ENCODE assay signal across 12 cellular contexts in the genomic region with DNA sequence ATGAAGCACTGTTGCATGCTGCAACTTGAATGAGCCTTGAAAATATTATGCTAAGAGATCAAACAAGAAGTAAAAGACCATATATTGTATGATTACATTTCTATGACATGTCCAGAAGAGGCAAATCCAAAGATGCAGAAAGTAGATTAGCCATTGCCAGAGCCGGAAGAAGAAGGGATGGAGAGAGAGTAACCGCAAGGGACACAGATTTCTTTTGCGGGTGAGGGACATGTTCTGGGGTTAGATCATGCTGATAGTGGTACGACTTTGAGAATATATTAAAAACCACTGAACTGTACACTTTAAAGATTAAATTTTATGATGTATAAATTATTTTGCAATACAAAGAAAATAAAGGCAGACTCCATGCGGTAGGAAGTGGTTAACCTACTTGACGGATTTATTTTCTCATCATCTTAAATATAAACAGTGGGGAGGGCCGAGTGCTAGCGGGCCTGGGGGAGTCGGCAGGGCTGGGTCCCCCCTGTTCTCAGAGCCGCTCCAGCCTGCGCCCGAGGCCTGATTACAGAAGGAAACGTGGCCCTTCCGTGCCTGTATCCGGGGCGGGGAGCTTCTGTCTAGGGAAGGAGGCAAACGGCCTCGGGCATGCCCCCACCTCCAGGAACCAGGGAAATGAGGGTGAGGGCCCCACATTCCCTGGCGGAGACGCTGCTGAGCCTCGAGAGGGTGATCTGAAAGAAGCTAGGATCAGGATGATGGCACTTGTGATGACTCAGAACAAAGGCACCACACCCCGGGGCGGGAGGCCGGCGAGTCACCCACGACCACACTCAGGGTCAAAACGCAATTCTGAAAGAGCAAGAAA. TPM values are rescaled to one million over a fixed set of nuclear protein-coding genes. Genes with fewer than 3 reads are reported as not detected.
DNase-seq lines count a peak whose midpoint lies in the region; ATAC-seq and TF ChIP-seq lines count a peak whose summit lies in the region.
"Had no signal": no experiment of that assay in that cellular context is flagged by ENCODE, and none has a peak within 500 bp of the region (broad histone marks: within the 10 kb centered on the region; RNA-seq: fewer than 3 reads in every experiment).

No MANE protein-coding gene starts in this region.

- peak overlapping the region; percentile 39 for H3K9ac ChIP-seq in NT2/D1 (ENCODE audit: insufficient read length, low read depth)

- peaks cover 8% of the 10 kb centered on the region; the same call in 1 of the 2 replicates for H3K9me3 ChIP-seq in NT2/D1 (ENCODE audit: insufficient read depth, low read length)
- no peaks in the 10 kb centered on the region for H3K9me3 ChIP-seq in OCI-LY7 (ENCODE audit: low read length)

- H3K9me3 Mint-ChIP-seq in dendritic cell treated with granulocyte-macrophage colony-stimulating factor and Interleukin-4, amounts not matched to agents 40 ng/mL and 50 ng/mL, for 4 days = no peaks in the 10 kb centered on the region
- H3K9me3 Mint-ChIP-seq: stimulated activated naive CD8-positive, alpha-beta T cell treated with anti-CD3 and anti-CD28 coated beads, Interleukin-15, amount 100 ng/mL, for 72 hours had no signal

- H4K20me1 ChIP-seq in OCI-LY7 (ENCODE audit: insufficient read depth, low read length) = no peaks in the 10 kb centered on the region

- H3K79me2 ChIP-seq in OCI-LY7 (ENCODE audit: insufficient read depth, low read depth, low read length) = no peaks in the 10 kb centered on the region

- POLR2A ChIA-PET in OCI-LY7 (lab: Charles Lee) = interaction anchor here (0.7 kb wide), 1 partner anchor 85 kb away, joined by 3 read pairs; no protein-coding TSS in a partner anchor

- no peak overlapping the region for H3K27ac ChIP-seq in OCI-LY7 (ENCODE audit: low read depth, low read length, poor library complexity, severe bottlenecking)
- H3K27ac ChIP-seq: 22Rv1 had no signal

- no peak for ATAC-seq in GM18502 (IDR thresholded peaks at IDR 0.05; ENCODE audit: poor library complexity, unreplicated experiment)
- no peak for ATAC-seq in GM21526 (IDR thresholded peaks at IDR 0.05; ENCODE audit: low FRiP score, unreplicated experiment)
- ATAC-seq: stimulated activated naive CD8-positive, alpha-beta T cell treated with anti-CD3 and anti-CD28 coated beads, Interleukin-15, amount 100 ng/mL, for 72 hours had no signal

- CTCF ChIA-PET in OCI-LY7 (lab: Charles Lee; ENCODE audit: unreplicated experiment) = no interaction called here

- no TSS peak for BruUV-seq in OCI-LY7 (replicated peaks; lab: Mats Ljungman, UMichigan)

- H3K4me3 Mint-ChIP-seq in dendritic cell treated with granulocyte-macrophage colony-stimulating factor and Interleukin-4, amounts not matched to agents 40 ng/mL and 50 ng/mL, for 4 days = peak overlapping the region; percentile 39
- H3K4me3 Mint-ChIP-seq: stimulated activated naive CD8-positive, alpha-beta T cell treated with anti-CD3 and anti-CD28 coated beads, Interleukin-15, amount 100 ng/mL, for 72 hours had no signal

- H3K4me1 Mint-ChIP-seq in dendritic cell treated with granulocyte-macrophage colony-stimulating factor and Interleukin-4, amounts not matched to agents 40 ng/mL and 50 ng/mL, for 4 days (ENCODE audit: low read depth) = no peaks in the 10 kb centered on the region
- H3K4me1 Mint-ChIP-seq: stimulated activated naive CD8-positive, alpha-beta T cell treated with anti-CD3 and anti-CD28 coated beads, Interleukin-15, amount 100 ng/mL, for 72 hours had no signal

- no peak for TF ChIP-seq CTCF in OCI-LY7 (conservative IDR thresholded peaks at IDR 0.05; ENCODE audit: low read length)

- DNase-seq in DMS53 (lab: John Stamatoyannopoulos, UW) = peak; percentile 38
- no peak for DNase-seq in DMS53 treated with DMSO at 0.1 percent for 48 hours (lab: John Stamatoyannopoulos, UW; ENCODE audit: unreplicated experiment)
- DNase-seq in NT2/D1 (ENCODE audit: low read depth, low spot score) = peak; percentile 51
- DNase-seq in skeletal muscle cell (ENCODE audit: low read depth) = peak; percentile 8
- DNase-seq in OCI-LY7 (ENCODE audit: low spot score) = no peak
- DNase-seq: activated CD4-positive, alpha-beta T cell treated with anti-CD3 and anti-CD28 coated beads, Interleukin-2, amount 50 U/mL, for 48 hours; caudate nucleus; stimulated activated naive CD8-positive, alpha-beta T cell treated with anti-CD3 and anti-CD28 coated beads, Interleukin-15, amount 100 ng/mL, for 72 hours had no signal

- H3K27me3 ChIP-seq in NT2/D1 (ENCODE audit: insufficient read depth, insufficient read length) = no peaks in the 10 kb centered on the region

- intact Hi-C loops in dendritic cell treated with granulocyte-macrophage colony-stimulating factor and Interleukin-4, amounts not matched to agents 40 ng/mL and 50 ng/mL, for 4 days (cut with micrococcal nuclease) = no loop called here
- intact Hi-C loops in OCI-LY7 (cut with micrococcal nuclease; ENCODE audit: unreplicated experiment) = no loop called here

- H3K9me2 ChIP-seq in OCI-LY7 (ENCODE audit: insufficient read depth, low read length) = no peaks in the 10 kb centered on the region

- H3K27me3 Mint-ChIP-seq in dendritic cell treated with granulocyte-macrophage colony-stimulating factor and Interleukin-4, amounts not matched to agents 40 ng/mL and 50 ng/mL, for 4 days = peaks cover 7% of the 10 kb centered on the region

- H3K4me1 ChIP-seq in NT2/D1 (ENCODE audit: insufficient read depth, insufficient read length) = peaks cover 13% of the 10 kb centered on the region
- no peaks in the 10 kb centered on the region for H3K4me1 ChIP-seq in OCI-LY7 (ENCODE audit: insufficient read depth, low read length, poor library complexity, severe bottlenecking)

- no peak overlapping the region for H2AFZ ChIP-seq in OCI-LY7 (ENCODE audit: low read length)

- no peak overlapping the region for H3K4me2 ChIP-seq in OCI-LY7 (ENCODE audit: low read length)

- H3K27ac Mint-ChIP-seq in dendritic cell treated with granulocyte-macrophage colony-stimulating factor and Interleukin-4, amounts not matched to agents 40 ng/mL and 50 ng/mL, for 4 days = no peak overlapping the region

- H3K4me3 ChIP-seq in NT2/D1 (ENCODE audit: insufficient read length, low read depth) (peak overlapping the region; percentile 16), skeletal muscle cell (ENCODE audit: low read depth, low read length) (no peak overlapping the region), OCI-LY7 (ENCODE audit: low read depth, low read length, poor library complexity, severe bottlenecking) (no peak overlapping the region)

- H3K36me3 ChIP-seq in NT2/D1 (ENCODE audit: insufficient read depth, insufficient read length, low read length) = peaks cover 7% of the 10 kb centered on the region
- H3K36me3 ChIP-seq in OCI-LY7 (ENCODE audit: insufficient read depth, low read length) = peaks cover 13% of the 10 kb centered on the region; the same call in 1 of the 2 replicates

- no peaks in the 10 kb centered on the region for H3K36me3 Mint-ChIP-seq in dendritic cell treated with granulocyte-macrophage colony-stimulating factor and Interleukin-4, amounts not matched to agents 40 ng/mL and 50 ng/mL, for 4 days (ENCODE audit: low read depth)

RNA-seq across cellular contexts. Expression of gene SHCBP1, which starts 48.0 kb away (rescaled TPM):
- total RNA-seq in OCI-LY7 (2014; rRNA removed; shearing (Covaris generic)) = 32.6 and 35.3 TPM in 2 replicates
- total RNA-seq in OCI-LY7 (2022) = 49.5 and 49.6 TPM in 2 replicates

Comparison
In these comparisons a context has a peak if more than half of its experiments do, and no peak if none do; other contexts are left out.
1. DNase-seq: peak in DMS53 (single experiment), NT2/D1 (single experiment) and skeletal muscle cell (single experiment); none in DMS53 treated with DMSO at 0.1 percent for 48 hours (single experiment) and OCI-LY7 (single experiment).